27 cellular contexts compared by ENCODE assay signal in genomic region chr15:36605626-36606263, GRCh38. TPM values are rescaled to one million over a fixed set of nuclear protein-coding genes. Genes with fewer than 3 reads are reported as not detected.
DNase-seq lines count a peak whose midpoint lies in the region; ATAC-seq and TF ChIP-seq lines count a peak whose summit lies in the region.
"Had no signal": no experiment of that assay in that cellular context is flagged by ENCODE, and none has a peak within 500 bp of the region (broad histone marks: within the 10 kb centered on the region; RNA-seq: fewer than 3 reads in every experiment).

No MANE protein-coding gene starts in this region.

- peak; percentile 65 for ATAC-seq in Right ventricle myocardium superior (ENCODE audit: poor library complexity)
- ATAC-seq in left cardiac atrium, result peak; percentile 13 to 49
- no peak for ATAC-seq in HG03342 (IDR thresholded peaks at IDR 0.05; ENCODE audit: unreplicated experiment)
- ATAC-seq in left colon, result no peak
- ATAC-seq: effector memory CD8-positive, alpha-beta T cell; gastroesophageal sphincter; GM12878; stimulated activated naive B cell treated with anti-CD40 and anti-IgM and Interleukin-4, amounts not matched to agents 10 μg/mL and 1 μg/mL and 100 μg/mL, for 72 hours had no signal

- no peaks in the 10 kb centered on the region for H3K36me3 ChIP-seq in right atrium auricular region
- H3K36me3 ChIP-seq: esophagus muscularis mucosa, gastroesophageal sphincter, thoracic aorta had no signal

- H3K9me3 ChIP-seq in right atrium auricular region, result no peaks in the 10 kb centered on the region
- H3K9me3 ChIP-seq: esophagus muscularis mucosa, gastroesophageal sphincter, thoracic aorta had no signal

- no peaks in the 10 kb centered on the region for H3K27me3 ChIP-seq in right atrium auricular region
- H3K27me3 ChIP-seq: esophagus muscularis mucosa, gastroesophageal sphincter had no signal

- H3K4me1 ChIP-seq in right atrium auricular region, result peaks cover 0 to 17% of the 10 kb centered on the region in 2 donors

- no peak for DNase-seq in Right ventricle myocardium superior
- DNase-seq in right atrium auricular region (ENCODE audit: low spot score), result no peak
- peak; percentile 95 to 98 for DNase-seq in NCI-H524 (lab: John Stamatoyannopoulos, UW)
- no peak for DNase-seq in left cardiac atrium
- no peak for DNase-seq in NCI-H2029 (lab: John Stamatoyannopoulos, UW)
- DNase-seq in left colon, result no peak
- no peak for DNase-seq in GM19238 (ENCODE audit: insufficient read length, low spot score)
- DNase-seq: activated CD4-positive, alpha-beta T cell treated with anti-CD3 and anti-CD28 coated beads, Interleukin-2, amount 10 ng/mL, durations not matched to agents 7 days and 5 days; activated naive CD8-positive, alpha-beta T cell treated with anti-CD3 and anti-CD28 coated beads, Interleukin-2, amount 10 ng/mL, durations not matched to agents 7 days and 5 days; C1 segment of cervical spinal cord; DMS53; effector memory CD8-positive, alpha-beta T cell; GM23248; KG1; kidney glomerular epithelial cell; MV-4-11; nephron progenitor cell; OCI-M1; SHP77; stimulated activated CD4-positive, alpha-beta T cell treated with anti-CD3 and anti-CD28 coated beads, Interleukin-1b, Interleukin-23, amount 100 ng/mL, for 48 hours; stimulated activated naive B cell treated with anti-CD40 and anti-IgM and Interleukin-4, amounts not matched to agents 10 μg/mL and 1 μg/mL and 100 μg/mL, for 72 hours; T-helper 1 cell had no signal

- no peak for TF ChIP-seq CTCF in right atrium auricular region (IDR thresholded peaks at IDR 0.05)

- no peak overlapping the region for H3K4me3 ChIP-seq in right atrium auricular region
- H3K4me3 ChIP-seq: esophagus muscularis mucosa, gastroesophageal sphincter, GM12878, GM23248, thoracic aorta had no signal

- intact Hi-C loops in Right ventricle myocardium superior (cut with DNase I), result no loop called here
- intact Hi-C loops in left cardiac atrium (cut with DNase I), result no loop called here
- intact Hi-C loops in left colon (cut with DNase I, micrococcal nuclease), result no loop called here

- peak overlapping the region in 1 of 2 donors; percentile 30 for H3K27ac ChIP-seq in right atrium auricular region
- H3K27ac ChIP-seq: GM23248, thoracic aorta had no signal

RNA-seq across cellular contexts. Expression of gene CDIN1, which starts 26.3 kb away (rescaled TPM):
- total RNA-seq in Right ventricle myocardium superior (187 TPM), right atrium auricular region (10 to 100 TPM; 10.3 to 11.9 TPM), left cardiac atrium (10 to 100 TPM; 14.3 to 19.6 TPM), left colon (1 to 10 TPM; 3.5 to 5.4 TPM)

Comparison
In these comparisons a context has a peak if more than half of its experiments do, and no peak if none do; other contexts are left out.
1. ATAC-seq: peak in Right ventricle myocardium superior (single experiment) and left cardiac atrium (2 of 2); none in HG03342 (single experiment) and left colon (single experiment).
2. DNase-seq: peak in NCI-H524 (2 of 2); none in Right ventricle myocardium superior (single experiment), right atrium auricular region (single experiment), left cardiac atrium (single experiment), NCI-H2029 (single experiment), left colon (0 of 2) and GM19238 (single experiment).